23 cellular contexts compared by ENCODE assay signal in genomic region chr3:155394240-155394639, GRCh38.
"Had no signal": no experiment of that assay in that cellular context is flagged by ENCODE, and none has a peak within 500 bp of the region (broad histone marks: within the 10 kb centered on the region; RNA-seq: fewer than 3 reads in every experiment).

No MANE protein-coding gene starts in this region.

- DNase-seq: colonic mucosa; cortex of kidney; effector CD8-positive, alpha-beta T cell; effector memory CD8-positive, alpha-beta T cell; endodermal cell; erythroblast; esophagus squamous epithelium; foreskin fibroblast; foreskin melanocyte; glutamatergic neuron; head of caudate nucleus; heart right ventricle; hippocampal formation; left cardiac atrium; left lung; left ventricle myocardium superior; lower lobe of right lung; mucosa of descending colon; naive B cell; naive thymus-derived CD8-positive, alpha-beta T cell had no signal

- H3K27me3 ChIP-seq: colonic mucosa, esophagus squamous epithelium, heart right ventricle, left lung had no signal

- H3K4me1 ChIP-seq: colonic mucosa had no signal

- ATAC-seq: effector memory CD8-positive, alpha-beta T cell; esophagus mucosa; heart right ventricle; left cardiac atrium; left lung; left ventricle myocardium superior; lower lobe of right lung; mucosa of descending colon; naive thymus-derived CD8-positive, alpha-beta T cell had no signal

- H3K27ac ChIP-seq: colonic mucosa, epithelial cell of prostate, esophagus squamous epithelium, heart right ventricle, left lung, lower lobe of right lung had no signal

- FAIRE-seq: keratinocyte had no signal

- H3K36me3 ChIP-seq: colonic mucosa, esophagus squamous epithelium, heart right ventricle, left lung, lower lobe of right lung had no signal

- H3K9me3 ChIP-seq: colonic mucosa, esophagus squamous epithelium, lower lobe of right lung had no signal

- H3K4me3 ChIP-seq: colonic mucosa, esophagus squamous epithelium, heart right ventricle, left lung, lower lobe of right lung, mucosa of descending colon had no signal
